ENCODE assay signal across 18 cellular contexts in genomic region chr1:12553963-12554362, GRCh38.
A peak's percentile ranks its signal among the peaks of the same experiment; 100 is the strongest.
DNase-seq lines count a peak whose midpoint lies in the region; ATAC-seq and TF ChIP-seq lines count a peak whose summit lies in the region.
"Had no signal": no experiment of that assay in that cellular context is flagged by ENCODE, and none has a peak within 500 bp of the region (broad histone marks: within the 10 kb centered on the region; RNA-seq: fewer than 3 reads in every experiment).

No MANE protein-coding gene starts in this region.

- intact Hi-C loops in tibial artery (cut with DNase I; ENCODE audit: low total_unique reads): no loop called here

- no peaks in the 10 kb centered on the region for H3K36me3 Mint-ChIP-seq in activated naive CD8-positive, alpha-beta T cell treated with anti-CD3 and anti-CD28 coated beads, Interleukin-2, amount 50 U/mL, for 24 hours (ENCODE audit: low read depth)
- H3K36me3 Mint-ChIP-seq: CD8-positive, alpha-beta T cell; natural killer cell treated with Interleukin-12 subunit alpha and Interleukin-12 subunit beta and Interleukin-15 and Interleukin-18, amount 100 ng/mL, for 72 hours had no signal

- no peak overlapping the region for H3K9ac ChIP-seq in mesendoderm (ENCODE audit: low read length)

- H3K4me1 ChIP-seq in mesendoderm (ENCODE audit: control insufficient read depth, low read depth, low read length): no peaks in the 10 kb centered on the region
- H3K4me1 ChIP-seq in tibial artery: peaks cover 0 to 86% (median 56%) of the 10 kb centered on the region in 4 donors

- H3K27me3 Mint-ChIP-seq in activated naive CD8-positive, alpha-beta T cell treated with anti-CD3 and anti-CD28 coated beads, Interleukin-2, amount 50 U/mL, for 24 hours: no peaks in the 10 kb centered on the region
- H3K27me3 Mint-ChIP-seq: activated CD4-positive, alpha-beta T cell treated with anti-CD3 and anti-CD28 coated beads for 36 hours; activated T-cell treated with anti-CD3 and anti-CD28 coated beads, Interleukin-2, amount 50 U/mL, for 24 hours; natural killer cell treated with Interleukin-12 subunit alpha and Interleukin-12 subunit beta and Interleukin-15 and Interleukin-18, amount 100 ng/mL, for 72 hours; stimulated activated naive CD8-positive, alpha-beta T cell treated with anti-CD3 and anti-CD28 coated beads, Interleukin-15, amount 100 ng/mL, for 72 hours had no signal

- no peaks in the 10 kb centered on the region for H3K36me3 ChIP-seq in mesendoderm (ENCODE audit: control insufficient read depth, insufficient read depth, low read length)
- H3K36me3 ChIP-seq in tibial artery: no peaks in the 10 kb centered on the region

- H3K9me3 Mint-ChIP-seq in activated naive CD8-positive, alpha-beta T cell treated with anti-CD3 and anti-CD28 coated beads, Interleukin-2, amount 50 U/mL, for 24 hours: no peaks in the 10 kb centered on the region
- H3K9me3 Mint-ChIP-seq: activated T-cell treated with anti-CD3 and anti-CD28 coated beads, Interleukin-2, amount 50 U/mL, for 24 hours; CD8-positive, alpha-beta T cell; natural killer cell treated with Interleukin-12 subunit alpha and Interleukin-12 subunit beta and Interleukin-15 and Interleukin-18, amount 100 ng/mL, for 72 hours; stimulated activated naive CD8-positive, alpha-beta T cell treated with anti-CD3 and anti-CD28 coated beads, Interleukin-15, amount 100 ng/mL, for 72 hours had no signal

- H2AK5ac ChIP-seq in mesendoderm (ENCODE audit: low read length): no peak overlapping the region

- no peak overlapping the region for H3K4ac ChIP-seq in mesendoderm (ENCODE audit: low read depth, low read length)

- H3K4me2 ChIP-seq in mesendoderm (ENCODE audit: low read length): no peak overlapping the region

- WGBS in mesendoderm (ENCODE audit: extremely low coverage, insufficient coverage, low lambda C conversion rate): no CpG with 5 or more reads among the region's 3 CpGs

- no peak overlapping the region for H2BK15ac ChIP-seq in mesendoderm (replicated peaks; ENCODE audit: low read depth)

- no peak overlapping the region for H3K56ac ChIP-seq in mesendoderm (ENCODE audit: low read length)

- no peaks in the 10 kb centered on the region for H3K9me3 ChIP-seq in tibial artery

- peak; percentile 34 for DNase-seq in activated effector memory CD4-positive, alpha-beta T cell treated with anti-CD3 and anti-CD28 coated beads, Interleukin-2, amount 50 U/mL, for 16 hours
- DNase-seq in activated effector memory CD4-positive, alpha-beta T cell treated with Interleukin-2 at 50 U/mL for 16 hours: no peak
- DNase-seq in activated naive CD8-positive, alpha-beta T cell treated with anti-CD3 and anti-CD28 coated beads, Interleukin-2, amount 50 U/mL, for 24 hours: no peak
- DNase-seq in mesendoderm (peak; percentile 36), tibial artery (peak; percentile 13 to 61)
- no peak for DNase-seq in activated CD4-positive, CD25-positive, alpha-beta regulatory T cell treated with anti-CD3 and anti-CD28 coated beads, Interleukin-2, amount 50 U/mL, for 72 hours
- DNase-seq in activated naive CD4-positive, alpha-beta T cell treated with anti-CD3 and anti-CD28 coated beads, Interleukin-2, amount 50 U/mL, for 16 hours: no peak
- DNase-seq: 8988T; activated CD4-positive, alpha-beta T cell treated with anti-CD3 and anti-CD28 coated beads for 36 hours; activated T-cell treated with anti-CD3 and anti-CD28 coated beads, Interleukin-2, amount 50 U/mL, for 24 hours; CD8-positive, alpha-beta T cell; foreskin keratinocyte; NCI-H2171 treated with DMSO at 0.1 percent for 48 hours; small intestine; stimulated activated naive CD8-positive, alpha-beta T cell treated with anti-CD3 and anti-CD28 coated beads, Interleukin-15, amount 100 ng/mL, for 72 hours; T-helper 1 cell had no signal

- H2BK5ac ChIP-seq in mesendoderm (ENCODE audit: low read length): no peak overlapping the region

- H2BK120ac ChIP-seq in mesendoderm (ENCODE audit: low read depth, low read length): no peak overlapping the region

- no peak overlapping the region for H4K5ac ChIP-seq in mesendoderm (ENCODE audit: low read length)

- no peak overlapping the region for H4K8ac ChIP-seq in mesendoderm (ENCODE audit: low read depth, low read length)

- H3K4me3 Mint-ChIP-seq in activated naive CD8-positive, alpha-beta T cell treated with anti-CD3 and anti-CD28 coated beads, Interleukin-2, amount 50 U/mL, for 24 hours: no peak overlapping the region
- H3K4me3 Mint-ChIP-seq: activated CD4-positive, alpha-beta T cell treated with anti-CD3 and anti-CD28 coated beads for 36 hours; activated T-cell treated with anti-CD3 and anti-CD28 coated beads, Interleukin-2, amount 50 U/mL, for 24 hours; CD8-positive, alpha-beta T cell; natural killer cell treated with Interleukin-12 subunit alpha and Interleukin-12 subunit beta and Interleukin-15 and Interleukin-18, amount 100 ng/mL, for 72 hours; stimulated activated naive CD8-positive, alpha-beta T cell treated with anti-CD3 and anti-CD28 coated beads, Interleukin-15, amount 100 ng/mL, for 72 hours had no signal

- no peak overlapping the region for H3K27ac Mint-ChIP-seq in activated naive CD8-positive, alpha-beta T cell treated with anti-CD3 and anti-CD28 coated beads, Interleukin-2, amount 50 U/mL, for 24 hours
- H3K27ac Mint-ChIP-seq: activated CD4-positive, alpha-beta T cell treated with anti-CD3 and anti-CD28 coated beads for 36 hours; activated T-cell treated with anti-CD3 and anti-CD28 coated beads, Interleukin-2, amount 50 U/mL, for 24 hours; CD8-positive, alpha-beta T cell; stimulated activated naive CD8-positive, alpha-beta T cell treated with anti-CD3 and anti-CD28 coated beads, Interleukin-15, amount 100 ng/mL, for 72 hours had no signal

- H3K4me3 ChIP-seq in mesendoderm (ENCODE audit: low read length): no peak overlapping the region
- no peak overlapping the region for H3K4me3 ChIP-seq in tibial artery

- H3K23ac ChIP-seq in mesendoderm (ENCODE audit: low read length): no peak overlapping the region

- TF ChIP-seq CTCF in tibial artery (IDR thresholded peaks at IDR 0.05): no peak

- no peaks in the 10 kb centered on the region for H3K79me1 ChIP-seq in mesendoderm (ENCODE audit: low read length)

- ATAC-seq in activated naive CD8-positive, alpha-beta T cell treated with anti-CD3 and anti-CD28 coated beads, Interleukin-2, amount 50 U/mL, for 24 hours: peak; percentile 20
- ATAC-seq in GM21786 (IDR thresholded peaks at IDR 0.05; ENCODE audit: unreplicated experiment): no peak
- ATAC-seq: activated CD4-positive, alpha-beta T cell treated with anti-CD3 and anti-CD28 coated beads for 36 hours; CD8-positive, alpha-beta T cell; foreskin keratinocyte; natural killer cell treated with Interleukin-12 subunit alpha and Interleukin-12 subunit beta and Interleukin-15 and Interleukin-18, amount 100 ng/mL, for 72 hours; stimulated activated naive CD8-positive, alpha-beta T cell treated with anti-CD3 and anti-CD28 coated beads, Interleukin-15, amount 100 ng/mL, for 72 hours had no signal

- no peaks in the 10 kb centered on the region for H3K79me2 ChIP-seq in mesendoderm (ENCODE audit: control insufficient read depth, insufficient read depth, low read length)

- no peak overlapping the region for H3K18ac ChIP-seq in mesendoderm (ENCODE audit: low read length)

- H3K27me3 ChIP-seq in mesendoderm (ENCODE audit: insufficient read depth, low read length, poor library complexity): no peaks in the 10 kb centered on the region
- no peaks in the 10 kb centered on the region for H3K27me3 ChIP-seq in tibial artery

- H3K27ac ChIP-seq in mesendoderm (ENCODE audit: low read depth, low read length) (no peak overlapping the region), tibial artery (peak overlapping the region; percentile 74 to 84)
- H3K27ac ChIP-seq: foreskin keratinocyte had no signal

- H3K4me1 Mint-ChIP-seq in activated naive CD8-positive, alpha-beta T cell treated with anti-CD3 and anti-CD28 coated beads, Interleukin-2, amount 50 U/mL, for 24 hours: peaks cover 8% of the 10 kb centered on the region

Comparison
In these comparisons a context has a peak if more than half of its experiments do, and no peak if none do; other contexts are left out.
1. DNase-seq: peak in activated effector memory CD4-positive, alpha-beta T cell treated with anti-CD3 and anti-CD28 coated beads, Interleukin-2, amount 50 U/mL, for 16 hours (single experiment), mesendoderm (single experiment) and tibial artery (2 of 2); none in activated effector memory CD4-positive, alpha-beta T cell treated with Interleukin-2 at 50 U/mL for 16 hours (single experiment), activated naive CD8-positive, alpha-beta T cell treated with anti-CD3 and anti-CD28 coated beads, Interleukin-2, amount 50 U/mL, for 24 hours (single experiment), activated CD4-positive, CD25-positive, alpha-beta regulatory T cell treated with anti-CD3 and anti-CD28 coated beads, Interleukin-2, amount 50 U/mL, for 72 hours (single experiment) and activated naive CD4-positive, alpha-beta T cell treated with anti-CD3 and anti-CD28 coated beads, Interleukin-2, amount 50 U/mL, for 16 hours (single experiment).